Comparison of ENCODE assay signal across 1 cellular context in the genomic region with DNA sequence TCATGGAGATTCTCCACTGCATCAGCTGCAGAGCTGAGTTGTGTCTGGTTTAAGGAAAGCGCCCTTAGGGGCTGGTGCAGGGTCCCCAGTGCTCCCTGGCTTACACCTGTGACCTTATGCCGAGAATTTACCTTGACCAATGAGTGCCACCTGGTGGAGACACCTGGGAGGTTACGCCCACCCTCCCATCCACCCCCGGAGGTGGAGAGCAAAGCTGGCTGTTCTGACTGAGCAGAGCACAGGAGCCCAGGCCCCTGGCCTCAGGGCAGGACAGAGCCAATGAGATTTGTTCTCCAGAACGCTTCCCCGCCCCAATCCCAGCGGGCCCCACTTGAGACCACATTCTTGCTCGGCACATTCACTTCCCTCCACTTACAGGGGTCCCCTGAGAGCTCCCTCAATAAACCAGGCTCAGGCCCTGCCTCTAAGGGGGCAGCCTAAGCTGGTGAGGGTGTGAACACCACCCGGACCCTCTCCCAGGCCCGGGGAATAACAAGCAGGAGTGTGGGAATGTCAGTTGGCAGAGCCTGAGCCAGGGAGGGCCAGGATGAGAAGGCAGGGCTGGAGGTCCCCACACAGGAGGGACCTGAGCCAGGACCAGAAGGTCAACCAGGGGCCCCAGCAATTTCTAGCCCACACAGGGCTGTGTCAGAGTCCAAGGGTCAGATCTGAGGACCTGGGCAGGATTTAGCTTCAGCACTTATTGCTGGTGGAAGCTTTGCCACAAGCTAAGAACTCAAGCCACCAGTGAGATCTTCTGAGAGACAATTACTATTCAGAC.
TF ChIP-seq lines count a peak whose summit lies in the region.

No MANE protein-coding gene starts in this region.

TF ChIP-seq in GM23338, 12 proteins besides CTCF, POLR2A, EP300 and RAD21:
- TF ChIP-seq, protein P1, sequence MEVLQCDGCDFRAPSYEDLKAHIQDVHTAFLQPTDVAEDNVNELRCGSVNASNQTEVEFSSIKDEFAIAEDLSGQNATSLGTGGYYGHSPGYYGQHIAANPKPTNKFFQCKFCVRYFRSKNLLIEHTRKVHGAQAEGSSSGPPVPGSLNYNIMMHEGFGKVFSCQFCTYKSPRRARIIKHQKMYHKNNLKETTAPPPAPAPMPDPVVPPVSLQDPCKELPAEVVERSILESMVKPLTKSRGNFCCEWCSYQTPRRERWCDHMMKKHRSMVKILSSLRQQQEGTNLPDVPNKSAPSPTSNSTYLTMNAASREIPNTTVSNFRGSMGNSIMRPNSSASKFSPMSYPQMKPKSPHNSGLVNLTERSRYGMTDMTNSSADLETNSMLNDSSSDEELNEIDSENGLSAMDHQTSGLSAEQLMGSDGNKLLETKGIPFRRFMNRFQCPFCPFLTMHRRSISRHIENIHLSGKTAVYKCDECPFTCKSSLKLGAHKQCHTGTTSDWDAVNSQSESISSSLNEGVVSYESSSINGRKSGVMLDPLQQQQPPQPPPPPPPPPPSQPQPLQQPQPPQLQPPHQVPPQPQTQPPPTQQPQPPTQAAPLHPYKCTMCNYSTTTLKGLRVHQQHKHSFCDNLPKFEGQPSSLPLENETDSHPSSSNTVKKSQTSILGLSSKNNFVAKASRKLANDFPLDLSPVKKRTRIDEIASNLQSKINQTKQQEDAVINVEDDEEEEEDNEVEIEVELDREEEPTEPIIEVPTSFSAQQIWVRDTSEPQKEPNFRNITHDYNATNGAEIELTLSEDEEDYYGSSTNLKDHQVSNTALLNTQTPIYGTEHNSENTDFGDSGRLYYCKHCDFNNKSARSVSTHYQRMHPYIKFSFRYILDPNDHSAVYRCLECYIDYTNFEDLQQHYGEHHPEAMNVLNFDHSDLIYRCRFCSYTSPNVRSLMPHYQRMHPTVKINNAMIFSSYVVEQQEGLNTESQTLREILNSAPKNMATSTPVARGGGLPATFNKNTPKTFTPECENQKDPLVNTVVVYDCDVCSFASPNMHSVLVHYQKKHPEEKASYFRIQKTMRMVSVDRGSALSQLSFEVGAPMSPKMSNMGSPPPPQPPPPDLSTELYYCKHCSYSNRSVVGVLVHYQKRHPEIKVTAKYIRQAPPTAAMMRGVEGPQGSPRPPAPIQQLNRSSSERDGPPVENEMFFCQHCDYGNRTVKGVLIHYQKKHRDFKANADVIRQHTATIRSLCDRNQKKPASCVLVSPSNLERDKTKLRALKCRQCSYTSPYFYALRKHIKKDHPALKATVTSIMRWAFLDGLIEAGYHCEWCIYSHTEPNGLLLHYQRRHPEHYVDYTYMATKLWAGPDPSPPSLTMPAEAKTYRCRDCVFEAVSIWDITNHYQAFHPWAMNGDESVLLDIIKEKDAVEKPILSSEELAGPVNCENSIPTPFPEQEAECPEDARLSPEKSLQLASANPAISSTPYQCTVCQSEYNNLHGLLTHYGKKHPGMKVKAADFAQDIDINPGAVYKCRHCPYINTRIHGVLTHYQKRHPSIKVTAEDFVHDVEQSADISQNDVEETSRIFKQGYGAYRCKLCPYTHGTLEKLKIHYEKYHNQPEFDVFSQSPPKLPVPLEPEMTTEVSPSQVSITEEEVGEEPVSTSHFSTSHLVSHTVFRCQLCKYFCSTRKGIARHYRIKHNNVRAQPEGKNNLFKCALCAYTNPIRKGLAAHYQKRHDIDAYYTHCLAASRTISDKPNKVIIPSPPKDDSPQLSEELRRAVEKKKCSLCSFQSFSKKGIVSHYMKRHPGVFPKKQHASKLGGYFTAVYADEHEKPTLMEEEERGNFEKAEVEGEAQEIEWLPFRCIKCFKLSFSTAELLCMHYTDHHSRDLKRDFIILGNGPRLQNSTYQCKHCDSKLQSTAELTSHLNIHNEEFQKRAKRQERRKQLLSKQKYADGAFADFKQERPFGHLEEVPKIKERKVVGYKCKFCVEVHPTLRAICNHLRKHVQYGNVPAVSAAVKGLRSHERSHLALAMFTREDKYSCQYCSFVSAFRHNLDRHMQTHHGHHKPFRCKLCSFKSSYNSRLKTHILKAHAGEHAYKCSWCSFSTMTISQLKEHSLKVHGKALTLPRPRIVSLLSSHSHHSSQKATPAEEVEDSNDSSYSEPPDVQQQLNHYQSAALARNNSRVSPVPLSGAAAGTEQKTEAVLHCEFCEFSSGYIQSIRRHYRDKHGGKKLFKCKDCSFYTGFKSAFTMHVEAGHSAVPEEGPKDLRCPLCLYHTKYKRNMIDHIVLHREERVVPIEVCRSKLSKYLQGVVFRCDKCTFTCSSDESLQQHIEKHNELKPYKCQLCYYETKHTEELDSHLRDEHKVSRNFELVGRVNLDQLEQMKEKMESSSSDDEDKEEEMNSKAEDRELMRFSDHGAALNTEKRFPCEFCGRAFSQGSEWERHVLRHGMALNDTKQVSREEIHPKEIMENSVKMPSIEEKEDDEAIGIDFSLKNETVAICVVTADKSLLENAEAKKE (CRISPR knock-in tag; IDR thresholded peaks at IDR 0.05): no peak
- no peak for TF ChIP-seq JUNB (IDR thresholded peaks at IDR 0.05; ENCODE audit: unreplicated experiment)
- no peak for TF ChIP-seq POLR2AphosphoS5 (IDR thresholded peaks at IDR 0.05; ENCODE audit: low read depth)
- no peak for TF ChIP-seq ZNF331 (CRISPR knock-in tag; IDR thresholded peaks at IDR 0.05; ENCODE audit: low read depth)
- TF ChIP-seq, protein P2, sequence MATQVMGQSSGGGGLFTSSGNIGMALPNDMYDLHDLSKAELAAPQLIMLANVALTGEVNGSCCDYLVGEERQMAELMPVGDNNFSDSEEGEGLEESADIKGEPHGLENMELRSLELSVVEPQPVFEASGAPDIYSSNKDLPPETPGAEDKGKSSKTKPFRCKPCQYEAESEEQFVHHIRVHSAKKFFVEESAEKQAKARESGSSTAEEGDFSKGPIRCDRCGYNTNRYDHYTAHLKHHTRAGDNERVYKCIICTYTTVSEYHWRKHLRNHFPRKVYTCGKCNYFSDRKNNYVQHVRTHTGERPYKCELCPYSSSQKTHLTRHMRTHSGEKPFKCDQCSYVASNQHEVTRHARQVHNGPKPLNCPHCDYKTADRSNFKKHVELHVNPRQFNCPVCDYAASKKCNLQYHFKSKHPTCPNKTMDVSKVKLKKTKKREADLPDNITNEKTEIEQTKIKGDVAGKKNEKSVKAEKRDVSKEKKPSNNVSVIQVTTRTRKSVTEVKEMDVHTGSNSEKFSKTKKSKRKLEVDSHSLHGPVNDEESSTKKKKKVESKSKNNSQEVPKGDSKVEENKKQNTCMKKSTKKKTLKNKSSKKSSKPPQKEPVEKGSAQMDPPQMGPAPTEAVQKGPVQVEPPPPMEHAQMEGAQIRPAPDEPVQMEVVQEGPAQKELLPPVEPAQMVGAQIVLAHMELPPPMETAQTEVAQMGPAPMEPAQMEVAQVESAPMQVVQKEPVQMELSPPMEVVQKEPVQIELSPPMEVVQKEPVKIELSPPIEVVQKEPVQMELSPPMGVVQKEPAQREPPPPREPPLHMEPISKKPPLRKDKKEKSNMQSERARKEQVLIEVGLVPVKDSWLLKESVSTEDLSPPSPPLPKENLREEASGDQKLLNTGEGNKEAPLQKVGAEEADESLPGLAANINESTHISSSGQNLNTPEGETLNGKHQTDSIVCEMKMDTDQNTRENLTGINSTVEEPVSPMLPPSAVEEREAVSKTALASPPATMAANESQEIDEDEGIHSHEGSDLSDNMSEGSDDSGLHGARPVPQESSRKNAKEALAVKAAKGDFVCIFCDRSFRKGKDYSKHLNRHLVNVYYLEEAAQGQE (IDR thresholded peaks at IDR 0.05; ENCODE audit: unreplicated experiment): peak; percentile 6
- TF ChIP-seq CREB1 (CRISPR knock-in tag; IDR thresholded peaks at IDR 0.05; ENCODE audit: low read depth): 0 out of 2 replicates have a peak, but pooled peaks have one; percentile 3
- TF ChIP-seq ZNF114 (CRISPR knock-in tag; IDR thresholded peaks at IDR 0.05): no peak
TF ChIP-seq in GM23338: peak in this region for 2.
